Comparison of ENCODE assay signal across 8 cellular contexts in genomic region chr22:39218432-39218831, GRCh38. TPM values are rescaled to one million over a fixed set of nuclear protein-coding genes. Genes with fewer than 3 reads are reported as not detected.
DNase-seq lines count a peak whose midpoint lies in the region; ATAC-seq and TF ChIP-seq lines count a peak whose summit lies in the region.
"Not testable (repeated sequence)": the region's sequence is repeated elsewhere in the genome, so short reads cannot be mapped to it uniquely, and the experiment has no call there.
"Had no signal": no experiment of that assay in that cellular context is flagged by ENCODE, and none has a peak within 500 bp of the region (broad histone marks: within the 10 kb centered on the region; RNA-seq: fewer than 3 reads in every experiment).

No MANE protein-coding gene starts in this region.

- not testable (repeated sequence) for H3K23me2 ChIP-seq in H9 (ENCODE audit: insufficient read length, low read depth, low read length, poor library complexity, severe bottlenecking)

- not testable (repeated sequence) for H2BK5ac ChIP-seq in H9 (ENCODE audit: insufficient read length, low read length)

- H3K14ac ChIP-seq in H9 (ENCODE audit: insufficient read depth, low read length): not testable (repeated sequence)

- H3K9me3 ChIP-seq in H9 (ENCODE audit: control insufficient read depth, low read depth, low read length); RWPE2 (ENCODE audit: severe bottlenecking); spleen: not testable (repeated sequence)

- H4K91ac ChIP-seq in H9 (ENCODE audit: insufficient read length, low read depth, low read length): not testable (repeated sequence)

- H2AK5ac ChIP-seq in H9 (ENCODE audit: insufficient read length, low read length): not testable (repeated sequence)

- not testable (repeated sequence) for TF ChIP-seq POLR2A in spleen (IDR thresholded peaks at IDR 0.05)

- not testable (repeated sequence) for H3K27ac Mint-ChIP-seq in H9
- H3K27ac Mint-ChIP-seq in activated naive CD4-positive, alpha-beta T cell treated with anti-CD3 and anti-CD28 coated beads, Interleukin-2, amount 50 U/mL, for 24 hours: peak overlapping the region; percentile 14

- H3K79me2 ChIP-seq in H9 (ENCODE audit: insufficient read depth, low read length): not testable (repeated sequence)

- not testable (repeated sequence) for H3K27ac ChIP-seq in H9 (ENCODE audit: insufficient read length, low read depth, low read length); RWPE2 (ENCODE audit: poor library complexity, severe bottlenecking); spleen

- H2BK120ac ChIP-seq in H9 (ENCODE audit: low read depth, low read length, poor library complexity, severe bottlenecking): not testable (repeated sequence)

- not testable (repeated sequence) for H4K8ac ChIP-seq in H9 (replicated peaks; ENCODE audit: insufficient read length, low read depth, low read length)

- H4K5ac ChIP-seq in H9 (ENCODE audit: insufficient read length, low read depth, low read length): not testable (repeated sequence)

- H3K4me2 ChIP-seq in H9 (ENCODE audit: insufficient read depth, insufficient read length, low read length): not testable (repeated sequence)

- H3K36me3 Mint-ChIP-seq in H9 (ENCODE audit: insufficient read depth in 1 of 3, low read depth in 3 of 3): peaks cover 2 to 11% (median 8%) of the 10 kb centered on the region in 3 experiments; a peak in 4 of 7 replicates
- H3K36me3 Mint-ChIP-seq in activated naive CD4-positive, alpha-beta T cell treated with anti-CD3 and anti-CD28 coated beads, Interleukin-2, amount 50 U/mL, for 24 hours: not testable (repeated sequence)

- H3K27me3 ChIP-seq in H9 (ENCODE audit: insufficient read depth, low read length); RWPE2 (ENCODE audit: insufficient read depth, poor library complexity, severe bottlenecking): not testable (repeated sequence)
- peaks cover 0 to 54% (median 6%) of the 10 kb centered on the region in 7 donors for H3K27me3 ChIP-seq in spleen (replicated peaks in 1 of 7)

- not testable (repeated sequence) for H2BK15ac ChIP-seq in H9 (ENCODE audit: low read depth, low read length)

- H3K23ac ChIP-seq in H9 (ENCODE audit: insufficient read length, low read depth, low read length): not testable (repeated sequence)

- not testable (repeated sequence) for H3K36me3 ChIP-seq in RWPE2 (ENCODE audit: low read depth)
- peaks cover 0 to 12% (median 0%) of the 10 kb centered on the region in 6 donors for H3K36me3 ChIP-seq in spleen

- not testable (repeated sequence) for ATAC-seq in RWPE2 (ENCODE audit: low read depth)

- peak; percentile 1 for DNase-seq in H9
- peak; percentile 13 for DNase-seq in RWPE2 (ENCODE audit: low spot score)
- DNase-seq in cardiac septum (ENCODE audit: low spot score): peak; percentile 6
- peak; percentile 33 for DNase-seq in mesenteric fat pad (ENCODE audit: low spot score)
- peak; percentile 6 for DNase-seq in spleen
- peak; percentile 7 for DNase-seq in ureter (ENCODE audit: low spot score)

- H2BK20ac ChIP-seq in H9 (ENCODE audit: low read depth, low read length, poor library complexity, severe bottlenecking): not testable (repeated sequence)

- H3K18ac ChIP-seq in H9 (ENCODE audit: insufficient read length, low read depth, low read length): not testable (repeated sequence)

- H3K4me1 ChIP-seq in H9 (ENCODE audit: insufficient read depth, low read length): peaks cover 12% of the 10 kb centered on the region; the same call in 1 of the 2 replicates
- H3K4me1 ChIP-seq in RWPE2 (ENCODE audit: insufficient read depth, poor library complexity, severe bottlenecking): peaks cover 27% of the 10 kb centered on the region
- peaks cover 0 to 13% (median 0%) of the 10 kb centered on the region in 6 donors for H3K4me1 ChIP-seq in spleen

- not testable (repeated sequence) for H4K20me1 ChIP-seq in H9 (ENCODE audit: control insufficient read depth, insufficient read depth, insufficient read length)

- H2BK12ac ChIP-seq in H9 (ENCODE audit: insufficient read length, low read depth, low read length): not testable (repeated sequence)

- peaks cover 32 to 34% of the 10 kb centered on the region in 2 experiments for H3K4me1 Mint-ChIP-seq in H9
- peaks cover 12% of the 10 kb centered on the region for H3K4me1 Mint-ChIP-seq in activated naive CD4-positive, alpha-beta T cell treated with anti-CD3 and anti-CD28 coated beads, Interleukin-2, amount 50 U/mL, for 24 hours

- H3K9me3 Mint-ChIP-seq in H9: peaks cover 15 to 17% of the 10 kb centered on the region in 2 experiments
- H3K9me3 Mint-ChIP-seq in activated naive CD4-positive, alpha-beta T cell treated with anti-CD3 and anti-CD28 coated beads, Interleukin-2, amount 50 U/mL, for 24 hours: not testable (repeated sequence)

- not testable (repeated sequence) for H3K4me3 Mint-ChIP-seq in H9; activated naive CD4-positive, alpha-beta T cell treated with anti-CD3 and anti-CD28 coated beads, Interleukin-2, amount 50 U/mL, for 24 hours

- H3K4ac ChIP-seq in H9 (ENCODE audit: low read depth, low read length): not testable (repeated sequence)

- not testable (repeated sequence) for H3K4me3 ChIP-seq in RWPE2 (ENCODE audit: severe bottlenecking); spleen

- TF ChIP-seq CTCF in H9 (conservative IDR thresholded peaks at IDR 0.05); RWPE2 (IDR thresholded peaks at IDR 0.05; ENCODE audit: poor library complexity, severe bottlenecking); spleen (IDR thresholded peaks at IDR 0.05 in 8 of 11, conservative IDR thresholded peaks at IDR 0.05 in 3 of 11): not testable (repeated sequence)

- H3K9ac ChIP-seq in H9 (ENCODE audit: extremely low read depth, insufficient read length, low read length): not testable (repeated sequence)

- intact Hi-C loops in cardiac septum (cut with DNase I); spleen (cut with DNase I; ENCODE audit: low total_unique reads): not testable (repeated sequence)

- not testable (repeated sequence) for H3K56ac ChIP-seq in H9 (ENCODE audit: insufficient read length, low read depth, low read length)

- H3T11ph ChIP-seq in H9 (ENCODE audit: low read length): not testable (repeated sequence)

- H3K27me3 Mint-ChIP-seq in H9 (ENCODE audit: low read depth); activated naive CD4-positive, alpha-beta T cell treated with anti-CD3 and anti-CD28 coated beads, Interleukin-2, amount 50 U/mL, for 24 hours: not testable (repeated sequence)

- WGBS in H9 (ENCODE audit: extremely low coverage, insufficient read length, low lambda C conversion rate): no CpG with 5 or more reads among the region's 6 CpGs
- 87 to 98% (median 88%) methylated on average over 6 of the region's 6 CpGs for WGBS in spleen, 5 donors

- not testable (repeated sequence) for H3K79me1 ChIP-seq in H9 (ENCODE audit: insufficient read depth, low read depth, low read length, poor library complexity, severe bottlenecking)

- not testable (repeated sequence) for H2AFZ ChIP-seq in H9 (ENCODE audit: low read length)

RNA-seq across cellular contexts. Expression of gene PDGFB, which starts 26.4 kb away (rescaled TPM):
- total RNA-seq in H9 (2021): 6.1 and 7.1 TPM in 2 replicates
- 21.2 TPM for total RNA-seq in cardiac septum
- total RNA-seq in mesenteric fat pad: 38.0 TPM
- total RNA-seq in spleen: 10 to 100 TPM in 2 of 7 donors, 1 to 10 TPM in 5; 2.4 to 20.5 (median 9.3) TPM
- polyA plus RNA-seq in spleen: 1 to 10 TPM; 1.7 to 8.2 (median 2.0) TPM
- 5.9 TPM for total RNA-seq in ureter
- total RNA-seq: B cell had no signal
